Comparison of ENCODE assay signal across 11 cellular contexts in the genomic region with DNA sequence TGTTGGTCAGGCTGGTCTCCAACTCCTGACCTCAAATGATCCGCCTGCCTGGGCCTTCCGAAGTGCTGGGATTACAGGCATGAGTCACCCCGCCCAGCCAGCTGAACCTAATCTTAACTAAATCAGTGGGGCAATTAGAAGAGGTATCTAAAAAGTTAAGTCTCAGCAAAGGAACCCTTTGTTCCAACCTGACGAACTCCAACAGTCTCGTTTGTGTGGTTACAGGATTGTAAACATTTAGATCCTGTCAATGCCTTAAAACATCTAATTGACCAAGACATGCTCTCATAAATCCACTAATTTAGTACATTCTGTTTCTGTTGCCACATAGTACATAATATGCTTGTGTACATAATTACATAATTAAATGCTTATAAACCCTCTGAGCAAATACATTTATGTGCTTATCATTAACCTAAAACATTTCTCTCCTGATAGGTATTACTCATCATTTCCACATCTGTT. TPM values are rescaled to one million over a fixed set of nuclear protein-coding genes. Genes with fewer than 3 reads are reported as not detected.
DNase-seq lines count a peak whose midpoint lies in the region; ATAC-seq and TF ChIP-seq lines count a peak whose summit lies in the region.
"Had no signal": no experiment of that assay in that cellular context is flagged by ENCODE, and none has a peak within 500 bp of the region (broad histone marks: within the 10 kb centered on the region; RNA-seq: fewer than 3 reads in every experiment).

No MANE protein-coding gene starts in this region.

- no peak for TF ChIP-seq CTCF in heart right ventricle (IDR thresholded peaks at IDR 0.05)

- intact Hi-C loops in heart right ventricle (cut with DNase I) = no loop called here

- H3K27ac ChIP-seq in heart right ventricle = no peak overlapping the region
- H3K27ac ChIP-seq: esophagus squamous epithelium had no signal

- DNase-seq in AG20443 (ENCODE audit: low spot score) (peak; percentile 15), HT1080 (ENCODE audit: low read depth) (peak; percentile 77), T1000 (lab: John Stamatoyannopoulos, UW) (peak; percentile 66), glomerular visceral epithelial cell (ENCODE audit: extremely low spot score) (peak; percentile 81), heart right ventricle (no peak)
- DNase-seq: activated CD8-positive, alpha-beta T cell treated with anti-CD3 and anti-CD28 coated beads, Interleukin-2, amount 10 ng/mL, durations not matched to agents 7 days and 5 days; amniotic stem cell; esophagus squamous epithelium had no signal

- no peaks in the 10 kb centered on the region for H3K9me3 ChIP-seq in heart right ventricle
- H3K9me3 ChIP-seq: esophagus squamous epithelium had no signal

- no peaks in the 10 kb centered on the region for H3K27me3 ChIP-seq in heart right ventricle

- no peaks in the 10 kb centered on the region for H3K36me3 ChIP-seq in heart right ventricle
- H3K36me3 ChIP-seq: esophagus squamous epithelium had no signal

- 89 to 92% methylated on average over 5 of the region's 5 CpGs for WGBS in heart right ventricle, 2 donors

- H3K4me3 ChIP-seq in heart right ventricle = no peak overlapping the region
- H3K4me3 ChIP-seq: esophagus squamous epithelium had no signal

- no peak for ATAC-seq in GM21717 (IDR thresholded peaks at IDR 0.05; ENCODE audit: unreplicated experiment)
- no peak for ATAC-seq in heart right ventricle
- ATAC-seq in HG03439 (IDR thresholded peaks at IDR 0.05; ENCODE audit: unreplicated experiment) = no peak
- ATAC-seq in HG03520 (IDR thresholded peaks at IDR 0.05; ENCODE audit: unreplicated experiment) = no peak
- ATAC-seq: activated CD8-positive, alpha-beta T cell treated with anti-CD3 and anti-CD28 coated beads, Interleukin-2, amount 10 ng/mL, durations not matched to agents 7 days and 5 days had no signal

- H3K4me1 ChIP-seq in heart right ventricle = peaks cover 0 to 7% (median 0%) of the 10 kb centered on the region in 9 donors

RNA-seq across cellular contexts. Expression of gene STK39, which starts 31.1 kb away (rescaled TPM):
- total RNA-seq in HT1080 (2014; rRNA removed; shearing (Covaris generic)) = 13.9 and 16.9 TPM in 2 replicates
- 34.2 and 48.1 TPM in 2 replicates for polyA plus RNA-seq in HT1080 (2015; cell fraction: cytosol; rRNA removed)
- 28.7 and 31.7 TPM in 2 replicates for polyA plus RNA-seq in HT1080 (2015; cell fraction: nucleus; rRNA removed)
- 10 to 100 TPM; 15.2 to 35.5 (median 19.3) TPM for total RNA-seq in heart right ventricle
- 10 to 100 TPM; 19.1 to 27.7 TPM for polyA plus RNA-seq in heart right ventricle

Comparison
In these comparisons a context has a peak if more than half of its experiments do, and no peak if none do; other contexts are left out.
1. DNase-seq: peak in AG20443 (single experiment), HT1080 (single experiment), T1000 (single experiment) and glomerular visceral epithelial cell (single experiment); none in heart right ventricle (0 of 2).